2 cellular contexts compared by ENCODE assay signal in genomic region chr2:137945229-137945628, GRCh38.
A peak's percentile ranks its signal among the peaks of the same experiment; 100 is the strongest.
TF ChIP-seq lines count a peak whose summit lies in the region.

No MANE protein-coding gene starts in this region.

TF ChIP-seq in HepG2, 621 proteins besides CTCF, POLR2A, EP300 and RAD21:
- TF ChIP-seq ZBTB37 (CRISPR knock-in tag; IDR thresholded peaks at IDR 0.05) (no peak), THAP11 (CRISPR knock-in tag; IDR thresholded peaks at IDR 0.05) (0 out of 2 replicates have a peak, but pooled peaks have one; percentile 13), NKX3-1 (CRISPR knock-in tag; IDR thresholded peaks at IDR 0.05) (no peak), TFDP1 (CRISPR knock-in tag; IDR thresholded peaks at IDR 0.05; ENCODE audit: borderline replicate concordance) (0 out of 2 replicates have a peak, but pooled peaks have one; percentile 23)

TF ChIP-seq in WTC11, 78 proteins besides CTCF, POLR2A, EP300 and RAD21:
- no peak for TF ChIP-seq ATF2 (CRISPR knock-in tag; IDR thresholded peaks at IDR 0.05; ENCODE audit: borderline replicate concordance, low read depth)
- no peak for TF ChIP-seq KAT7 (CRISPR knock-in tag; IDR thresholded peaks at IDR 0.05; ENCODE audit: borderline replicate concordance)
- TF ChIP-seq ZNF425 (CRISPR knock-in tag; conservative IDR thresholded peaks at IDR 0.05): no peak
TF ChIP-seq in WTC11: peak in this region for 0.
